In genomic region chr1:40389234-40389815, GRCh38 we compare ENCODE assay signal across 10 cellular contexts. TPM values are rescaled to one million over a fixed set of nuclear protein-coding genes. Genes with fewer than 3 reads are reported as not detected.
DNase-seq lines count a peak whose midpoint lies in the region; ATAC-seq, FAIRE-seq and TF ChIP-seq lines count a peak whose summit lies in the region.
"Had no signal": no experiment of that assay in that cellular context is flagged by ENCODE, and none has a peak within 500 bp of the region (broad histone marks: within the 10 kb centered on the region; RNA-seq: fewer than 3 reads in every experiment).

No MANE protein-coding gene starts in this region.

- POLR2A ChIA-PET in K562 (lab: Yijun Ruan, JAX): interaction anchor here (0.6 to 1.6 kb wide), 6 partner anchors 9 to 1317 kb away, joined by 3 to 7 read pairs (median 4); partner anchors contain the start of gene CAP1

- H3K9me1 ChIP-seq in K562 (ENCODE audit: control insufficient read depth, insufficient read depth, low read length): no peaks in the 10 kb centered on the region

- H3K4me3 ChIP-seq in K562: no peak overlapping the region

- H3K27me3 Mint-ChIP-seq in CD14-positive monocyte (ENCODE audit: low read depth in 3 of 3) (peaks cover 0 to 2% (median 0%) of the 10 kb centered on the region in 3 donors), natural killer cell (ENCODE audit: low read depth in 2 of 2) (no peaks in the 10 kb centered on the region), Calu3 (ENCODE audit: unreplicated experiment) (no peaks in the 10 kb centered on the region)

- TF ChIP-seq RAD21 in K562 (CRISPR knock-in tag; conservative IDR thresholded peaks at IDR 0.05 in 1 of 2, IDR thresholded peaks at IDR 0.05 in 1 of 2): no peak

- H3K4me1 Mint-ChIP-seq in CD14-positive monocyte (peaks cover 93% of the 10 kb centered on the region), natural killer cell (peaks cover 81 to 82% of the 10 kb centered on the region in 2 donors), Calu3 (ENCODE audit: low read depth, unreplicated experiment) (peaks cover 21% of the 10 kb centered on the region)

- H3K9me3 Mint-ChIP-seq in CD14-positive monocyte (no peaks in the 10 kb centered on the region), natural killer cell (no peaks in the 10 kb centered on the region), Calu3 (ENCODE audit: low read depth, unreplicated experiment) (no peaks in the 10 kb centered on the region)

- TF ChIP-seq CTCF in CD14-positive monocyte (IDR thresholded peaks at IDR 0.05): no peak
- no peak for TF ChIP-seq CTCF in K562 (IDR thresholded peaks at IDR 0.05 in 2 of 3, conservative IDR thresholded peaks at IDR 0.05 in 1 of 3; ENCODE audit: insufficient read depth in 2 of 3, low read depth in 1 of 3, low read length in 3 of 3)
- TF ChIP-seq CTCF in natural killer cell (IDR thresholded peaks at IDR 0.05): no peak
- no peak for TF ChIP-seq CTCF in Calu3 (IDR thresholded peaks at IDR 0.05; ENCODE audit: unreplicated experiment)

- H2AFZ ChIP-seq in K562 (ENCODE audit: low read depth, low read length): no peak overlapping the region

- peaks cover 36 to 70% of the 10 kb centered on the region in 2 experiments for H3K4me1 ChIP-seq in K562 (replicated peaks in 1 of 2; ENCODE audit: control insufficient read depth in 2 of 2, insufficient read depth in 2 of 2, low read length in 2 of 2)

- peak; percentile 44; the same call in 1 of the 2 replicates for TF ChIP-seq POLR2A in K562 (conservative IDR thresholded peaks at IDR 0.05)

- intact Hi-C loops in CD14-positive monocyte (cut with micrococcal nuclease): no loop called here
- intact Hi-C loops in K562 (cut with micrococcal nuclease): no loop called here
- intact Hi-C loops in natural killer cell (cut with micrococcal nuclease): no loop called here
- intact Hi-C loops in Calu3 (cut with micrococcal nuclease; ENCODE audit: unreplicated experiment): no loop called here

- no peak for TF ChIP-seq EP300 in K562 (IDR thresholded peaks at IDR 0.05; ENCODE audit: low read length)

- H3K9me3 ChIP-seq in K562 (replicated peaks; ENCODE audit: control insufficient read depth, insufficient read depth, low read depth, low read length): no peaks in the 10 kb centered on the region

- in situ Hi-C loops in K562 (cut with MboI): no loop called here

- H3K36me3 ChIP-seq in K562 (ENCODE audit: control insufficient read depth, insufficient read depth, low read length): peaks cover 36% of the 10 kb centered on the region

- H3K4me3 Mint-ChIP-seq in CD14-positive monocyte: no peak overlapping the region
- peak overlapping the region; percentile 73 for H3K4me3 Mint-ChIP-seq in natural killer cell
- no peak overlapping the region for H3K4me3 Mint-ChIP-seq in Calu3 (ENCODE audit: low read depth, unreplicated experiment)

- CTCF ChIA-PET in K562 (lab: Yijun Ruan, JAX; ENCODE audit: low intra/inter-chr PET ratio) (no interaction called here), Calu3 (lab: Charles Lee) (no interaction called here)

- H3K27ac Mint-ChIP-seq in CD14-positive monocyte (peak overlapping the region; percentile 80 to 97 (median 94)), natural killer cell (peak overlapping the region; percentile 93 to 98), Calu3 (ENCODE audit: unreplicated experiment) (no peak overlapping the region)

- H3K79me2 ChIP-seq in K562 (ENCODE audit: control insufficient read depth, insufficient read depth, low read length): peaks cover 97% of the 10 kb centered on the region

- 67% methylated on average over 3 of the region's 3 CpGs for WGBS in K562 (ENCODE audit: insufficient coverage, low coverage, missing lambda C conversion rate)

- no peak for DNase-seq in CD14-positive monocyte (ENCODE audit: low spot score)
- DNase-seq in NCI-H146 (lab: John Stamatoyannopoulos, UW): peak; percentile 70
- DNase-seq in K562 (ENCODE audit: extremely low read depth in 1 of 4, low spot score in 3 of 4): no peak
- DNase-seq in natural killer cell: no peak
- no peak for DNase-seq in Calu3
- DNase-seq: NCI-H1092 treated with DMSO at 0.1 percent for 48 hours, SIG-M5 had no signal

- peak overlapping the region; percentile 2; the same call in 1 of the 2 replicates for H3K4me2 ChIP-seq in K562 (ENCODE audit: insufficient read depth, low read length)

- BruUV-seq in K562 (replicated peaks; lab: Mats Ljungman, UMichigan): no TSS peak
- BruUV-seq in Calu3 (replicated peaks; lab: Mats Ljungman, UMichigan): no TSS peak

- H3K36me3 Mint-ChIP-seq in CD14-positive monocyte: peaks cover 40 to 62% of the 10 kb centered on the region in 2 donors
- no peaks in the 10 kb centered on the region for H3K36me3 Mint-ChIP-seq in natural killer cell
- no peaks in the 10 kb centered on the region for H3K36me3 Mint-ChIP-seq in Calu3 (ENCODE audit: insufficient read depth, unreplicated experiment)

- ATAC-seq in K562: no peak
- ATAC-seq in natural killer cell: no peak
- ATAC-seq in GM19467 (IDR thresholded peaks at IDR 0.05; ENCODE audit: unreplicated experiment): no peak
- ATAC-seq in GM19455 (IDR thresholded peaks at IDR 0.05; ENCODE audit: unreplicated experiment): no peak
- no peak for ATAC-seq in HG03571 (IDR thresholded peaks at IDR 0.05; ENCODE audit: unreplicated experiment)

- no peak for FAIRE-seq in K562 (lab: Jason Lieb, UNC)

- H3K27me3 ChIP-seq in K562 (ENCODE audit: control insufficient read depth in 2 of 2, insufficient read depth in 2 of 2, low read length in 2 of 2): no peaks in the 10 kb centered on the region

- H3K9ac ChIP-seq in K562 (ENCODE audit: insufficient read depth in 1 of 2, low read depth in 2 of 2, low read length in 2 of 2): peak overlapping the region in 1 of 2 experiments; percentile 32; a peak in 1 of 4 replicates

- peak overlapping the region; percentile 35; the same call in 2 of the 3 replicates for H3K27ac ChIP-seq in K562 (ENCODE audit: extremely low read depth, low read depth, low read length)

- peaks cover 10% of the 10 kb centered on the region; the same call in 1 of the 2 replicates for H4K20me1 ChIP-seq in K562 (replicated peaks; ENCODE audit: control insufficient read depth, insufficient read depth, low read length)

TF ChIP-seq in K562, 482 proteins besides CTCF, POLR2A, EP300 and RAD21 (continues in another document):
- TF ChIP-seq POLR2B (IDR thresholded peaks at IDR 0.05; ENCODE audit: low read depth, partially characterized antibody): peak; percentile 24
- no peak for TF ChIP-seq STAT5B (CRISPR knock-in tag; IDR thresholded peaks at IDR 0.05)
- no peak for TF ChIP-seq ZNF41 (CRISPR knock-in tag; conservative IDR thresholded peaks at IDR 0.05)
- no peak for TF ChIP-seq MTA3 (IDR thresholded peaks at IDR 0.05; ENCODE audit: borderline replicate concordance)
- no peak for TF ChIP-seq MXI1 (IDR thresholded peaks at IDR 0.05; ENCODE audit: low read depth, low read length)
- no peak for TF ChIP-seq NCOA1 (IDR thresholded peaks at IDR 0.05; ENCODE audit: low read depth)
- TF ChIP-seq NR4A1 (CRISPR knock-in tag; IDR thresholded peaks at IDR 0.05): no peak
- no peak for TF ChIP-seq NR4A1 (tag; IDR thresholded peaks at IDR 0.05)
- TF ChIP-seq, protein P1, sequence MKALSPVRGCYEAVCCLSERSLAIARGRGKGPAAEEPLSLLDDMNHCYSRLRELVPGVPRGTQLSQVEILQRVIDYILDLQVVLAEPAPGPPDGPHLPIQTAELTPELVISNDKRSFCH (CRISPR knock-in tag; IDR thresholded peaks at IDR 0.05): no peak
- TF ChIP-seq, protein P1 (tag; IDR thresholded peaks at IDR 0.05): no peak
- no peak for TF ChIP-seq ZSCAN29 (IDR thresholded peaks at IDR 0.05)
- no peak for TF ChIP-seq CHD4 (IDR thresholded peaks at IDR 0.05; ENCODE audit: insufficient read depth, insufficient replicate concordance, low read depth, low read length, poor library complexity, severe bottlenecking)
- TF ChIP-seq ZNF347 (CRISPR knock-in tag; IDR thresholded peaks at IDR 0.05; ENCODE audit: low read depth): no peak

RNA-seq across cellular contexts. Expression of gene SMAP2, which starts 15.8 kb away (rescaled TPM):
- polyA plus RNA-seq in CD14-positive monocyte: 100 to 1,000 TPM; 359 to 382 TPM
- 77.4 and 118 TPM in 2 replicates for total RNA-seq in K562 (2011; cell fraction: chromatin; rRNA removed; ENCODE audit: low replicate concordance)
- total RNA-seq in K562 (2011; cell fraction: nucleolus; rRNA removed): 37.0 and 50.1 TPM in 2 replicates
- 81.5 and 109 TPM in 2 replicates for total RNA-seq in K562 (2011; cell fraction: nucleoplasm; rRNA removed)
- total RNA-seq in K562 (2014; rRNA removed): 80.1 and 98.2 TPM in 2 replicates
- total RNA-seq in K562 (2014; rRNA removed; fragmentation: Illumina TruSeq; extraction: Trizol): 94.1 and 101 TPM in 2 replicates
- total RNA-seq in K562 (2015; rRNA removed; fragmentation: Illumina TruSeq; extraction: Trizol): 89.1 and 92.4 TPM in 2 replicates
- 109 and 117 TPM in 2 replicates for total RNA-seq in K562 (2021)
- polyA plus RNA-seq in K562 (2011; rRNA removed): 114 and 124 TPM in 2 replicates
- polyA plus RNA-seq in K562 (2011; cell fraction: cytosol; rRNA removed): 98.8 and 132 TPM in 2 replicates
- 81.2 and 89.1 TPM in 2 replicates for polyA plus RNA-seq in K562 (2011; cell fraction: nucleus; rRNA removed)
- 100 and 128 TPM in 2 replicates for polyA plus RNA-seq in K562 (2012)
- 173 and 212 TPM in 2 replicates for polyA plus RNA-seq in K562 (2014; fragmentation: Illumina TruSeq; extraction: Trizol)
- polyA plus RNA-seq in K562 (2014; fragmentation: Nextera tagmentation; extraction: Ambion mirVana): 10 to 100 TPM; 38.7 to 47.3 TPM
- 89.4 and 94.7 TPM in 2 replicates for polyA plus RNA-seq in K562 (2014; rRNA removed)
- polyA minus RNA-seq in K562 (2011; rRNA and poly(A)+ RNA removed): 129 and 160 TPM in 2 replicates
- 71.4 and 74.3 TPM in 2 replicates for polyA minus RNA-seq in K562 (2011; cell fraction: cytosol; rRNA and poly(A)+ RNA removed)
- polyA minus RNA-seq in K562 (2011; cell fraction: nucleus; rRNA and poly(A)+ RNA removed): 28.4 and 48.0 TPM in 2 replicates
- 100 to 1,000 TPM in 2 of 3 donors, 10 to 100 TPM in 1; 95.0 to 136 (median 127) TPM for total RNA-seq in natural killer cell
- 12.8 and 13.7 TPM in 2 replicates for total RNA-seq in Calu3 (2022)
